In genomic region chr9:135636930-135637490, GRCh38 we compare ENCODE assay signal across 9 cellular contexts. TPM values are rescaled to one million over a fixed set of nuclear protein-coding genes. Genes with fewer than 3 reads are reported as not detected.
"Had no signal": no experiment of that assay in that cellular context is flagged by ENCODE, and none has a peak within 500 bp of the region (broad histone marks: within the 10 kb centered on the region; RNA-seq: fewer than 3 reads in every experiment).

No MANE protein-coding gene starts in this region.

RNA-seq across cellular contexts. Expression of gene GLT6D1, which starts 2.3 kb away (rescaled TPM):
- total RNA-seq: K562, M059J, OCI-LY7, PC-9, Peyer's patch, Right ventricle myocardium inferior, RPMI7951, SJCRH30 had no signal
- polyA plus RNA-seq: IgD-negative memory B cell, K562 had no signal

RNA-seq across cellular contexts. Expression of gene LCN9, which starts 26.1 kb away (rescaled TPM):
- total RNA-seq: K562, M059J, OCI-LY7, PC-9, Peyer's patch, Right ventricle myocardium inferior, RPMI7951, SJCRH30 had no signal
- polyA plus RNA-seq: IgD-negative memory B cell, K562 had no signal
